Comparison of ENCODE assay signal across 19 cellular contexts in genomic region chr2:230137902-230138539, GRCh38.
DNase-seq lines count a peak whose midpoint lies in the region; ATAC-seq, FAIRE-seq and TF ChIP-seq lines count a peak whose summit lies in the region.
"Had no signal": no experiment of that assay in that cellular context is flagged by ENCODE, and none has a peak within 500 bp of the region (broad histone marks: within the 10 kb centered on the region; RNA-seq: fewer than 3 reads in every experiment).

No MANE protein-coding gene starts in this region.

- no peak overlapping the region for H3K9ac ChIP-seq in keratinocyte (ENCODE audit: control insufficient read depth, extremely low read depth, insufficient read depth, low read length)
- H3K9ac ChIP-seq: BLaER1 had no signal

- no peaks in the 10 kb centered on the region for H3K27me3 ChIP-seq in keratinocyte (ENCODE audit: control insufficient read depth, extremely low read depth, insufficient read depth, low read length)
- H3K27me3 ChIP-seq: BLaER1, SJSA1, tibial artery had no signal

- dilution Hi-C loops in keratinocyte (cut with MboI; ENCODE audit: extremely low pct_ligation_motif_present, low sequenced_read_pairs) = no loop called here

- peak; percentile 74 for DNase-seq in ELR (ENCODE audit: low read depth)
- peak; percentile 74 for DNase-seq in HPDE6-E6E7 (ENCODE audit: extremely low spot score)
- DNase-seq in RWPE1 (ENCODE audit: low spot score) = peak; percentile 65
- DNase-seq in keratinocyte (ENCODE audit: low read depth, low spot score) = peak; percentile 25
- DNase-seq in iPS-NIHi11 (ENCODE audit: low spot score) = no peak
- no peak for DNase-seq in Kasumi-1 (lab: John Stamatoyannopoulos, UW)
- DNase-seq: activated CD8-positive, alpha-beta memory T cell treated with anti-CD3 and anti-CD28 coated beads, Interleukin-2, amount 50 U/mL, for 48 hours; activated naive CD4-positive, alpha-beta T cell treated with anti-CD3 and anti-CD28 coated beads, Interleukin-2, amount 50 U/mL, for 16 hours; dermis blood vessel endothelial cell; erythroblast; KG1; natural killer cell; NCI-H146; psoas muscle; tibial artery had no signal

- H3K9me3 ChIP-seq in keratinocyte (ENCODE audit: control insufficient read depth, low read depth, low read length) = peaks cover 6% of the 10 kb centered on the region
- H3K9me3 ChIP-seq: psoas muscle, tibial artery had no signal

- TF ChIP-seq CTCF in RWPE1 (conservative IDR thresholded peaks at IDR 0.05; ENCODE audit: low read depth) = no peak
- peak in 1 of 3 experiments; percentile 17 for TF ChIP-seq CTCF in keratinocyte (optimal IDR thresholded peaks at IDR 0.05 in 1 of 3, IDR thresholded peaks at IDR 0.05 in 1 of 3, conservative IDR thresholded peaks at IDR 0.05 in 1 of 3; ENCODE audit: extremely low read depth in 1 of 3, insufficient read depth in 2 of 3, low read length in 3 of 3)

- no peak for ATAC-seq in HG03439 (IDR thresholded peaks at IDR 0.05; ENCODE audit: unreplicated experiment)
- ATAC-seq: natural killer cell, psoas muscle had no signal

- H4K20me1 ChIP-seq in keratinocyte (ENCODE audit: control insufficient read depth, extremely low read depth, insufficient read depth, low read length) = no peaks in the 10 kb centered on the region
- H4K20me1 ChIP-seq: BLaER1 had no signal

- H3K27ac ChIP-seq in RWPE1 (no peak overlapping the region), keratinocyte (ENCODE audit: control insufficient read depth, insufficient read depth, low read length) (no peak overlapping the region)
- H3K27ac ChIP-seq: BLaER1, HL-60, psoas muscle, SJSA1, tibial artery had no signal

- no peak overlapping the region for H3K4me3 ChIP-seq in keratinocyte (ENCODE audit: control insufficient read depth in 2 of 3, extremely low read depth in 1 of 3, insufficient read depth in 2 of 3, low read depth in 1 of 3, low read length in 3 of 3)
- H3K4me3 ChIP-seq: BLaER1, psoas muscle, SJSA1, tibial artery had no signal

- H3K4me1 ChIP-seq in keratinocyte (ENCODE audit: control insufficient read depth, extremely low read depth, insufficient read depth, low read length) = peaks cover 3% of the 10 kb centered on the region
- H3K4me1 ChIP-seq: tibial artery had no signal

- POLR2A ChIA-PET in RWPE1 (lab: Yijun Ruan, JAX; ENCODE audit: low non-redundant PET) = no interaction called here

- no peak overlapping the region for H3K4me2 ChIP-seq in keratinocyte (ENCODE audit: control insufficient read depth, extremely low read depth, insufficient read depth, low read depth, low read length)
- H3K4me2 ChIP-seq: BLaER1 had no signal

- no peaks in the 10 kb centered on the region for H3K79me2 ChIP-seq in keratinocyte (ENCODE audit: control insufficient read depth, insufficient read depth, low read length)

- H3K36me3 ChIP-seq in keratinocyte (ENCODE audit: control insufficient read depth in 2 of 2, extremely low read depth in 1 of 2, insufficient read depth in 2 of 2, low read length in 2 of 2) = no peaks in the 10 kb centered on the region
- H3K36me3 ChIP-seq: SJSA1, tibial artery had no signal

- peak; percentile 79 for FAIRE-seq in keratinocyte (lab: Jason Lieb, UNC)

- H2AFZ ChIP-seq in keratinocyte (ENCODE audit: control insufficient read depth, low read length) = no peak overlapping the region

- CTCF ChIA-PET in RWPE1 (lab: Yijun Ruan, JAX) = interaction anchor here (0.6 kb wide), 1 partner anchor 337 kb away, joined by 3 read pairs; no protein-coding TSS in a partner anchor

- H3K9me1 ChIP-seq in keratinocyte (ENCODE audit: control insufficient read depth, extremely low read depth, insufficient read depth, low read length) = no peaks in the 10 kb centered on the region

Comparison
In these comparisons a context has a peak if more than half of its experiments do, and no peak if none do; other contexts are left out.
1. DNase-seq: peak in ELR (single experiment), HPDE6-E6E7 (single experiment), RWPE1 (single experiment) and keratinocyte (single experiment); none in iPS-NIHi11 (single experiment) and Kasumi-1 (0 of 2).